In genomic region chr2:129354662-129355061, GRCh38 we compare ENCODE assay signal across 19 cellular contexts.
DNase-seq lines count a peak whose midpoint lies in the region; ATAC-seq and TF ChIP-seq lines count a peak whose summit lies in the region.
"Had no signal": no experiment of that assay in that cellular context is flagged by ENCODE, and none has a peak within 500 bp of the region (broad histone marks: within the 10 kb centered on the region; RNA-seq: fewer than 3 reads in every experiment).

No MANE protein-coding gene starts in this region.

- H2AFZ ChIP-seq in mesenchymal stem cell (ENCODE audit: low read depth, low read length), result no peak overlapping the region

- no peak overlapping the region for H2BK5ac ChIP-seq in mesenchymal stem cell (ENCODE audit: low read depth, low read length, poor library complexity, severe bottlenecking)

- no peak overlapping the region for H3K14ac ChIP-seq in mesenchymal stem cell (ENCODE audit: low read length in 2 of 2)

- no peak overlapping the region for H3K4me3 Mint-ChIP-seq in WTC11
- H3K4me3 Mint-ChIP-seq: B cell; CD4-positive, alpha-beta T cell; CD8-positive, alpha-beta T cell had no signal

- H3K4me1 Mint-ChIP-seq in WTC11, result peaks cover 13% of the 10 kb centered on the region
- H3K4me1 Mint-ChIP-seq: B cell had no signal

- H3K27ac Mint-ChIP-seq in WTC11, result no peak overlapping the region
- H3K27ac Mint-ChIP-seq: B cell; CD4-positive, alpha-beta T cell; CD8-positive, alpha-beta T cell had no signal

- no peak overlapping the region for H3K4me2 ChIP-seq in mesenchymal stem cell (ENCODE audit: low read length, poor library complexity, severe bottlenecking)
- H3K4me2 ChIP-seq: BLaER1 treated with 17β-estradiol and CSF1 and Interleukin-3, amounts not matched to agents 10 nM and 100 nM had no signal

- H3K27me3 ChIP-seq in NT2/D1 (ENCODE audit: insufficient read depth, insufficient read length) (no peaks in the 10 kb centered on the region), mesenchymal stem cell (ENCODE audit: control insufficient read depth in 1 of 2, insufficient read depth in 1 of 2, low read length in 2 of 2) (no peaks in the 10 kb centered on the region)
- H3K27me3 ChIP-seq: BLaER1 treated with 17β-estradiol and CSF1 and Interleukin-3, amounts not matched to agents 10 nM and 100 nM had no signal

- peaks cover 28% of the 10 kb centered on the region for H3K9me3 Mint-ChIP-seq in WTC11
- H3K9me3 Mint-ChIP-seq: CD4-positive, alpha-beta T cell; CD8-positive, alpha-beta T cell had no signal

- H3K36me3 Mint-ChIP-seq in WTC11, result no peaks in the 10 kb centered on the region
- H3K36me3 Mint-ChIP-seq: CD8-positive, alpha-beta T cell had no signal

- no peaks in the 10 kb centered on the region for H3K79me1 ChIP-seq in mesenchymal stem cell (replicated peaks; ENCODE audit: low read length, poor library complexity, severe bottlenecking)

- ATAC-seq in WTC11, result peak; percentile 63; the same call in 1 of the 2 replicates
- no peak for ATAC-seq in GM19023 (IDR thresholded peaks at IDR 0.05; ENCODE audit: unreplicated experiment)
- ATAC-seq: CD8-positive, alpha-beta T cell had no signal

- no peak overlapping the region for H4K91ac ChIP-seq in mesenchymal stem cell (ENCODE audit: low read length)

- H3K4ac ChIP-seq in mesenchymal stem cell (ENCODE audit: low read depth in 1 of 2, low read length in 2 of 2), result no peak overlapping the region

- H3K9me3 ChIP-seq in NT2/D1 (ENCODE audit: insufficient read depth, low read length) (no peaks in the 10 kb centered on the region), mesenchymal stem cell (ENCODE audit: control insufficient read depth, low read length) (no peaks in the 10 kb centered on the region)
- H3K9me3 ChIP-seq: BLaER1 treated with 17β-estradiol and CSF1 and Interleukin-3, amounts not matched to agents 10 nM and 100 nM; Caco-2 had no signal

- no peaks in the 10 kb centered on the region; the same call in 1 of the 2 replicates for H3K27me3 Mint-ChIP-seq in WTC11 (ENCODE audit: low read depth)
- H3K27me3 Mint-ChIP-seq: CD4-positive, alpha-beta T cell had no signal

- DNase-seq in NT2/D1 (ENCODE audit: low read depth, low spot score), result peak; percentile 11
- DNase-seq in WTC11 (ENCODE audit: low spot score), result no peak
- DNase-seq in mesenchymal stem cell, result no peak
- no peak for DNase-seq in NCI-H524 treated with DMSO at 0.1 percent for 48 hours (lab: John Stamatoyannopoulos, UW)
- DNase-seq in NCI-H446 treated with DMSO at 0.1 percent for 48 hours (lab: John Stamatoyannopoulos, UW), result no peak
- DNase-seq in AG08395 (ENCODE audit: low spot score), result no peak
- DNase-seq: 8988T; ACHN; AML-193; Caco-2; Calu3; CD4-positive, alpha-beta T cell; CD8-positive, alpha-beta T cell; DMS79 treated with DMSO at 0.1 percent for 48 hours; GF-D8 had no signal

- no peak for TF ChIP-seq CTCF in WTC11 (IDR thresholded peaks at IDR 0.05)

- H2BK12ac ChIP-seq in mesenchymal stem cell (ENCODE audit: low read length in 2 of 2), result no peak overlapping the region

- H3K23ac ChIP-seq in mesenchymal stem cell (ENCODE audit: low read length in 2 of 2), result no peak overlapping the region

- H3K4me3 ChIP-seq in NT2/D1 (ENCODE audit: insufficient read length, low read depth) (no peak overlapping the region), mesenchymal stem cell (ENCODE audit: insufficient read depth in 1 of 2, low read depth in 1 of 2, low read length in 2 of 2) (no peak overlapping the region)
- H3K4me3 ChIP-seq: BLaER1 treated with 17β-estradiol and CSF1 and Interleukin-3, amounts not matched to agents 10 nM and 100 nM had no signal

- H3K9ac ChIP-seq in NT2/D1 (ENCODE audit: insufficient read length, low read depth) (no peak overlapping the region), mesenchymal stem cell (ENCODE audit: low read length) (no peak overlapping the region)
- H3K9ac ChIP-seq: BLaER1 treated with 17β-estradiol and CSF1 and Interleukin-3, amounts not matched to agents 10 nM and 100 nM had no signal

- WGBS in mesenchymal stem cell, result 58% methylated on average over 2 of the region's 2 CpGs

- POLR2A ChIA-PET in WTC11 (lab: Charles Lee), result no interaction called here

- no peak overlapping the region for H2BK120ac ChIP-seq in mesenchymal stem cell (ENCODE audit: low read depth, low read length)

- peaks cover 3% of the 10 kb centered on the region for H3K4me1 ChIP-seq in NT2/D1 (ENCODE audit: insufficient read depth, insufficient read length)
- H3K4me1 ChIP-seq in mesenchymal stem cell (ENCODE audit: control insufficient read depth, insufficient read depth, low read depth, low read length), result no peaks in the 10 kb centered on the region
- H3K4me1 ChIP-seq: Caco-2 had no signal

- no peak overlapping the region for H3K18ac ChIP-seq in mesenchymal stem cell (ENCODE audit: low read depth in 1 of 2, low read length in 2 of 2)

- H3K36me3 ChIP-seq in NT2/D1 (ENCODE audit: insufficient read depth, insufficient read length, low read length) (no peaks in the 10 kb centered on the region), mesenchymal stem cell (ENCODE audit: control insufficient read depth in 1 of 2, insufficient read depth in 2 of 2, low read depth in 1 of 2, low read length in 2 of 2) (no peaks in the 10 kb centered on the region)
- H3K36me3 ChIP-seq: BLaER1 treated with 17β-estradiol and CSF1 and Interleukin-3, amounts not matched to agents 10 nM and 100 nM had no signal

- peak overlapping the region; percentile 57 for H2BK15ac ChIP-seq in mesenchymal stem cell (ENCODE audit: low read depth, poor library complexity, severe bottlenecking)

- H2AK5ac ChIP-seq in mesenchymal stem cell (ENCODE audit: low read length, severe bottlenecking), result no peak overlapping the region

- H3K27ac ChIP-seq in mesenchymal stem cell (ENCODE audit: low read length, poor library complexity, severe bottlenecking), result no peak overlapping the region
- H3K27ac ChIP-seq: BLaER1 treated with 17β-estradiol and CSF1 and Interleukin-3, amounts not matched to agents 10 nM and 100 nM; C4-2B had no signal

- CTCF ChIA-PET in WTC11 (lab: Charles Lee), result no interaction called here

- H4K8ac ChIP-seq in mesenchymal stem cell (ENCODE audit: low read length), result no peak overlapping the region

TF ChIP-seq in WTC11, 78 proteins besides CTCF, POLR2A, EP300 and RAD21:
- no peak for TF ChIP-seq ETV6 (CRISPR knock-in tag; IDR thresholded peaks at IDR 0.05)
- TF ChIP-seq SMAD4 (CRISPR knock-in tag; IDR thresholded peaks at IDR 0.05), result no peak
- no peak for TF ChIP-seq TEAD4 (CRISPR knock-in tag; IDR thresholded peaks at IDR 0.05)
- TF ChIP-seq, protein P1, sequence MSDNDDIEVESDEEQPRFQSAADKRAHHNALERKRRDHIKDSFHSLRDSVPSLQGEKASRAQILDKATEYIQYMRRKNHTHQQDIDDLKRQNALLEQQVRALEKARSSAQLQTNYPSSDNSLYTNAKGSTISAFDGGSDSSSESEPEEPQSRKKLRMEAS (CRISPR knock-in tag; IDR thresholded peaks at IDR 0.05), result no peak
- no peak for TF ChIP-seq RELA (CRISPR knock-in tag; IDR thresholded peaks at IDR 0.05; ENCODE audit: borderline replicate concordance)
- TF ChIP-seq, protein P2, sequence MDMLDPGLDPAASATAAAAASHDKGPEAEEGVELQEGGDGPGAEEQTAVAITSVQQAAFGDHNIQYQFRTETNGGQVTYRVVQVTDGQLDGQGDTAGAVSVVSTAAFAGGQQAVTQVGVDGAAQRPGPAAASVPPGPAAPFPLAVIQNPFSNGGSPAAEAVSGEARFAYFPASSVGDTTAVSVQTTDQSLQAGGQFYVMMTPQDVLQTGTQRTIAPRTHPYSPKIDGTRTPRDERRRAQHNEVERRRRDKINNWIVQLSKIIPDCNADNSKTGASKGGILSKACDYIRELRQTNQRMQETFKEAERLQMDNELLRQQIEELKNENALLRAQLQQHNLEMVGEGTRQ (CRISPR knock-in tag; IDR thresholded peaks at IDR 0.05), result no peak
- no peak for TF ChIP-seq GTF2I (CRISPR knock-in tag; conservative IDR thresholded peaks at IDR 0.05)
- TF ChIP-seq, protein P3, sequence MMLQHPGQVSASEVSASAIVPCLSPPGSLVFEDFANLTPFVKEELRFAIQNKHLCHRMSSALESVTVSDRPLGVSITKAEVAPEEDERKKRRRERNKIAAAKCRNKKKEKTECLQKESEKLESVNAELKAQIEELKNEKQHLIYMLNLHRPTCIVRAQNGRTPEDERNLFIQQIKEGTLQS (CRISPR knock-in tag; conservative IDR thresholded peaks at IDR 0.05), result no peak
- no peak for TF ChIP-seq SP1 (CRISPR knock-in tag; conservative IDR thresholded peaks at IDR 0.05)
- TF ChIP-seq NR1H2 (CRISPR knock-in tag; IDR thresholded peaks at IDR 0.05), result no peak
- no peak for TF ChIP-seq ERG (CRISPR knock-in tag; IDR thresholded peaks at IDR 0.05)
- no peak for TF ChIP-seq NFATC4 (CRISPR knock-in tag; IDR thresholded peaks at IDR 0.05)
- no peak for TF ChIP-seq ELF4 (CRISPR knock-in tag; IDR thresholded peaks at IDR 0.05; ENCODE audit: low read depth)
- TF ChIP-seq ZNF138 (CRISPR knock-in tag; conservative IDR thresholded peaks at IDR 0.05), result no peak
- no peak for TF ChIP-seq NR2C2 (CRISPR knock-in tag; IDR thresholded peaks at IDR 0.05)
TF ChIP-seq in WTC11: peak in this region for 0.
